Comparison of ENCODE assay signal across 16 cellular contexts in genomic region chr14:103695331-103696026, GRCh38. TPM values are rescaled to one million over a fixed set of nuclear protein-coding genes. Genes with fewer than 3 reads are reported as not detected.
A peak's percentile ranks its signal among the peaks of the same experiment; 100 is the strongest.
DNase-seq lines count a peak whose midpoint lies in the region; ATAC-seq, FAIRE-seq and TF ChIP-seq lines count a peak whose summit lies in the region.
"Had no signal": no experiment of that assay in that cellular context is flagged by ENCODE, and none has a peak within 500 bp of the region (broad histone marks: within the 10 kb centered on the region; RNA-seq: fewer than 3 reads in every experiment).

No MANE protein-coding gene starts in this region.

- no peaks in the 10 kb centered on the region for H3K79me1 ChIP-seq in H9 (ENCODE audit: insufficient read depth, low read depth, low read length, poor library complexity, severe bottlenecking)

- no peak overlapping the region for H3K14ac ChIP-seq in H9 (ENCODE audit: insufficient read depth, low read length)

- H3K4me1 Mint-ChIP-seq in T-helper 17 cell: peaks cover 8% of the 10 kb centered on the region
- peaks cover 25% of the 10 kb centered on the region for H3K4me1 Mint-ChIP-seq in nephron
- peaks cover 10 to 13% of the 10 kb centered on the region in 2 experiments; a peak in 3 of 4 replicates for H3K4me1 Mint-ChIP-seq in H9

- H3T11ph ChIP-seq in H9 (ENCODE audit: low read length): no peak overlapping the region

- intact Hi-C loops in left ventricle myocardium superior (cut with micrococcal nuclease): no loop called here

- no peaks in the 10 kb centered on the region for H3K23me2 ChIP-seq in H9 (ENCODE audit: insufficient read length, low read depth, low read length, poor library complexity, severe bottlenecking)

- H3K4me3 ChIP-seq in cardiac muscle cell (no peak overlapping the region), urinary bladder (ENCODE audit: low read depth, low read length) (no peak overlapping the region)
- H3K4me3 ChIP-seq: uterus had no signal

- H2BK15ac ChIP-seq in H9 (ENCODE audit: low read depth, low read length): no peak overlapping the region

- no peak overlapping the region for H3K4ac ChIP-seq in H9 (ENCODE audit: low read depth, low read length)

- DNase-seq in cardiac muscle cell (ENCODE audit: low read depth in 1 of 2, low spot score in 1 of 2) (no peak), left ventricle myocardium superior (no peak), T-helper 17 cell (no peak), H9 (no peak), NCI-H446 (lab: John Stamatoyannopoulos, UW) (no peak), urothelium cell line (ENCODE audit: low spot score) (no peak)
- DNase-seq: activated CD4-positive, alpha-beta T cell treated with anti-CD3 and anti-CD28 coated beads for 4 hours; effector memory CD4-positive, alpha-beta T cell; left colon; NCI-H2081 treated with DMSO at 0.1 percent for 48 hours; stimulated activated CD4-positive, alpha-beta T cell treated with anti-CD3 and anti-CD28 coated beads, Interleukin-15, amount 100 ng/mL, for 24 hours had no signal

- H3K36me3 ChIP-seq in cardiac muscle cell: peaks cover 11% of the 10 kb centered on the region
- no peaks in the 10 kb centered on the region for H3K36me3 ChIP-seq in urinary bladder (ENCODE audit: insufficient read depth)
- H3K36me3 ChIP-seq: uterus had no signal

- H2BK12ac ChIP-seq in H9 (ENCODE audit: insufficient read length, low read depth, low read length): no peak overlapping the region

- H3K9ac ChIP-seq in H9 (ENCODE audit: extremely low read depth, insufficient read length, low read length): no peak overlapping the region

- no peaks in the 10 kb centered on the region for H3K9me3 Mint-ChIP-seq in nephron
- H3K9me3 Mint-ChIP-seq in H9: no peaks in the 10 kb centered on the region
- H3K9me3 Mint-ChIP-seq: activated T-helper 1 cell treated with anti-CD3 and anti-CD28 coated beads, Interleukin-12 subunit alpha, Interleukin-12 subunit beta, Interleukin-2, Interleukin-4 antibody, amounts not matched to agents 30 ng/mL and 10 ng/mL and 1 ng/mL, durations not matched to agents 14 hours and 24 hours and 36 hours; T-helper 1 cell treated with Interleukin-12 subunit alpha and Interleukin-12 subunit beta and Interleukin-4 antibody, amounts not matched to agents 30 μg/mL and 1 μg/mL, for 36 hours had no signal

- no peak overlapping the region for H3K56ac ChIP-seq in H9 (ENCODE audit: insufficient read length, low read depth, low read length)

- no peak overlapping the region for H3K4me2 ChIP-seq in H9 (ENCODE audit: insufficient read depth, insufficient read length, low read length)

- H3K27ac Mint-ChIP-seq in T-helper 17 cell (peak overlapping the region; percentile 74), nephron (peak overlapping the region; percentile 91 to 95 (median 92)), H9 (peak overlapping the region in 1 of 3 experiments; percentile 60; a peak in 3 of 7 replicates)
- H3K27ac Mint-ChIP-seq: activated T-helper 1 cell treated with anti-CD3 and anti-CD28 coated beads, Interleukin-12 subunit alpha, Interleukin-12 subunit beta, Interleukin-2, Interleukin-4 antibody, amounts not matched to agents 30 ng/mL and 10 ng/mL and 1 ng/mL, durations not matched to agents 14 hours and 24 hours and 36 hours; T-helper 1 cell treated with Interleukin-12 subunit alpha and Interleukin-12 subunit beta and Interleukin-4 antibody, amounts not matched to agents 30 μg/mL and 1 μg/mL, for 36 hours had no signal

- no peak overlapping the region for H4K91ac ChIP-seq in H9 (ENCODE audit: insufficient read length, low read depth, low read length)

- H3K23ac ChIP-seq in H9 (ENCODE audit: insufficient read length, low read depth, low read length): no peak overlapping the region

- H3K79me2 ChIP-seq in H9 (ENCODE audit: insufficient read depth, low read length): no peaks in the 10 kb centered on the region

- H2BK5ac ChIP-seq in H9 (ENCODE audit: insufficient read length, low read length): no peak overlapping the region

- ATAC-seq in left ventricle myocardium superior (no peak), T-helper 17 cell (no peak)
- ATAC-seq: left colon had no signal

- no peak overlapping the region for H2AFZ ChIP-seq in H9 (ENCODE audit: low read length)

- H3K4me1 ChIP-seq in cardiac muscle cell (ENCODE audit: low read depth) (no peaks in the 10 kb centered on the region), urinary bladder (ENCODE audit: insufficient read depth) (no peaks in the 10 kb centered on the region), H9 (ENCODE audit: insufficient read depth, low read length) (no peaks in the 10 kb centered on the region)

- H3K36me3 Mint-ChIP-seq in T-helper 17 cell (ENCODE audit: low read depth): no peaks in the 10 kb centered on the region
- peaks cover 4% of the 10 kb centered on the region for H3K36me3 Mint-ChIP-seq in nephron (ENCODE audit: low read depth)
- H3K36me3 Mint-ChIP-seq in H9 (ENCODE audit: insufficient read depth in 1 of 3, low read depth in 3 of 3): peaks cover 2 to 38% (median 24%) of the 10 kb centered on the region in 3 experiments; a peak in 6 of 7 replicates

- H4K20me1 ChIP-seq in H9 (ENCODE audit: control insufficient read depth, insufficient read depth, insufficient read length): peaks cover 3% of the 10 kb centered on the region

- no peak for FAIRE-seq in urothelium cell line (lab: Jason Lieb, UNC)

- H3K27me3 Mint-ChIP-seq in T-helper 17 cell (no peaks in the 10 kb centered on the region), nephron (ENCODE audit: low read depth) (no peaks in the 10 kb centered on the region), H9 (ENCODE audit: low read depth) (peaks cover 1% of the 10 kb centered on the region; the same call in 1 of the 2 replicates)

- 45% methylated on average over 12 of the region's 12 CpGs for WGBS in urinary bladder
- WGBS in H9 (ENCODE audit: extremely low coverage, insufficient read length, low lambda C conversion rate): no CpG with 5 or more reads among the region's 12 CpGs

- TF ChIP-seq CTCF in cardiac muscle cell (IDR thresholded peaks at IDR 0.05; ENCODE audit: low read depth, low read length) (no peak), nephron (IDR thresholded peaks at IDR 0.05; ENCODE audit: unreplicated experiment in 3 of 3) (no peak), H9 (conservative IDR thresholded peaks at IDR 0.05) (no peak)

- no peak overlapping the region for H3K4me3 Mint-ChIP-seq in T-helper 17 cell
- peak overlapping the region; percentile 18 to 63 (median 45) for H3K4me3 Mint-ChIP-seq in nephron
- H3K4me3 Mint-ChIP-seq in H9: no peak overlapping the region
- H3K4me3 Mint-ChIP-seq: activated T-helper 1 cell treated with anti-CD3 and anti-CD28 coated beads, Interleukin-12 subunit alpha, Interleukin-12 subunit beta, Interleukin-2, Interleukin-4 antibody, amounts not matched to agents 30 ng/mL and 10 ng/mL and 1 ng/mL, durations not matched to agents 14 hours and 24 hours and 36 hours; T-helper 1 cell treated with Interleukin-12 subunit alpha and Interleukin-12 subunit beta and Interleukin-4 antibody, amounts not matched to agents 30 μg/mL and 1 μg/mL, for 36 hours had no signal

- H3K9me3 ChIP-seq in cardiac muscle cell (ENCODE audit: low read depth) (no peaks in the 10 kb centered on the region), T-helper 17 cell (ENCODE audit: control insufficient read depth, low read length, poor library complexity, severe bottlenecking) (no peaks in the 10 kb centered on the region), H9 (ENCODE audit: control insufficient read depth, low read depth, low read length) (no peaks in the 10 kb centered on the region)
- H3K9me3 ChIP-seq: uterus had no signal

- no peaks in the 10 kb centered on the region for H3K27me3 ChIP-seq in cardiac muscle cell
- H3K27me3 ChIP-seq in H9 (ENCODE audit: insufficient read depth, low read length): no peaks in the 10 kb centered on the region
- H3K27me3 ChIP-seq: uterus had no signal

- H4K8ac ChIP-seq in H9 (replicated peaks; ENCODE audit: insufficient read length, low read depth, low read length): no peak overlapping the region

- H2BK20ac ChIP-seq in H9 (ENCODE audit: low read depth, low read length, poor library complexity, severe bottlenecking): no peak overlapping the region

- no peak overlapping the region for H2BK120ac ChIP-seq in H9 (ENCODE audit: low read depth, low read length, poor library complexity, severe bottlenecking)

- H3K27ac ChIP-seq in cardiac muscle cell (peak overlapping the region; percentile 39), urinary bladder (ENCODE audit: low read depth) (peak overlapping the region; percentile 30), H9 (ENCODE audit: insufficient read length, low read depth, low read length) (no peak overlapping the region)

- no peak overlapping the region for H3K18ac ChIP-seq in H9 (ENCODE audit: insufficient read length, low read depth, low read length)

- no peak overlapping the region for H4K5ac ChIP-seq in H9 (ENCODE audit: insufficient read length, low read depth, low read length)

- H2AK5ac ChIP-seq in H9 (ENCODE audit: insufficient read length, low read length): no peak overlapping the region

RNA-seq across cellular contexts. Expression of gene XRCC3, which starts 19.8 kb away (rescaled TPM):
- total RNA-seq in cardiac muscle cell (19.1 and 27.5 TPM in 2 replicates), left ventricle myocardium superior (2.7 TPM), T-helper 17 cell (1 to 10 TPM; 6.9 to 8.3 TPM), urinary bladder (10.6 TPM), H9 (2021) (42.6 and 45.3 TPM in 2 replicates)
- polyA plus RNA-seq in cardiac muscle cell (12.1 and 15.8 TPM in 2 replicates), urinary bladder (5.4 TPM)

RNA-seq across cellular contexts. Expression of gene ZFYVE21, which starts 20.1 kb away (rescaled TPM):
- 118 and 135 TPM in 2 replicates for total RNA-seq in cardiac muscle cell
- 120 and 127 TPM in 2 replicates for polyA plus RNA-seq in cardiac muscle cell
- 53.1 TPM for total RNA-seq in left ventricle myocardium superior
- 1 to 10 TPM; 9.1 to 9.5 TPM for total RNA-seq in T-helper 17 cell
- total RNA-seq in urinary bladder: 49.6 TPM
- polyA plus RNA-seq in urinary bladder: 210 TPM
- total RNA-seq in H9 (2021): 49.7 and 50.5 TPM in 2 replicates

Comparison
In these comparisons a context has a peak if more than half of its experiments do, and no peak if none do; other contexts are left out.
1. H3K4me3 Mint-ChIP-seq: peak in nephron (3 of 3); none in T-helper 17 cell (single experiment) and H9 (0 of 2).